18 cellular contexts compared by ENCODE assay signal in genomic region chr13:99388334-99388923, GRCh38.
DNase-seq lines count a peak whose midpoint lies in the region; ATAC-seq, FAIRE-seq and TF ChIP-seq lines count a peak whose summit lies in the region.
"Had no signal": no experiment of that assay in that cellular context is flagged by ENCODE, and none has a peak within 500 bp of the region (broad histone marks: within the 10 kb centered on the region; RNA-seq: fewer than 3 reads in every experiment).

No MANE protein-coding gene starts in this region.

- H3K9me3 ChIP-seq in kidney (ENCODE audit: control insufficient read depth in 1 of 2, low read length in 2 of 2) (no peaks in the 10 kb centered on the region), OCI-LY7 (ENCODE audit: low read length) (no peaks in the 10 kb centered on the region)

- H3K27ac Mint-ChIP-seq in activated CD8-positive, alpha-beta T cell treated with anti-CD3 and anti-CD28 coated beads, Interleukin-2, amount 10 ng/mL, durations not matched to agents 7 days and 5 days, result peak overlapping the region; percentile 46
- H3K27ac Mint-ChIP-seq: mesothelial cell of epicardium had no signal

- no peak overlapping the region for H3K9ac ChIP-seq in kidney (ENCODE audit: low read length in 2 of 2)

- CTCF ChIA-PET in activated CD8-positive, alpha-beta T cell treated with anti-CD3 and anti-CD28 coated beads, Interleukin-2, amount 10 ng/mL, durations not matched to agents 7 days and 5 days (lab: Charles Lee), result interaction anchor here (0.7 to 8.3 kb wide), 31 partner anchors 9 to 513 kb away, joined by 3 to 329 read pairs (median 7); no protein-coding TSS in a partner anchor
- CTCF ChIA-PET in OCI-LY7 (lab: Charles Lee; ENCODE audit: unreplicated experiment), result interaction anchor here (0.7 to 0.9 kb wide), 3 partner anchors 48 to 119 kb away, joined by 3 to 4 read pairs (median 4); no protein-coding TSS in a partner anchor

- peaks cover 8 to 12% of the 10 kb centered on the region in 2 donors for H3K36me3 ChIP-seq in kidney (ENCODE audit: control insufficient read depth in 1 of 2, insufficient read depth in 2 of 2, low read length in 2 of 2)
- peaks cover 13% of the 10 kb centered on the region; the same call in 1 of the 2 replicates for H3K36me3 ChIP-seq in OCI-LY7 (ENCODE audit: insufficient read depth, low read length)

- ATAC-seq in Right ventricle myocardium superior (ENCODE audit: poor library complexity), result no peak
- ATAC-seq in activated CD8-positive, alpha-beta T cell treated with anti-CD3 and anti-CD28 coated beads, Interleukin-2, amount 10 ng/mL, durations not matched to agents 7 days and 5 days, result no peak
- ATAC-seq: left cardiac atrium, right cardiac atrium had no signal

- H3K4me3 ChIP-seq in kidney (ENCODE audit: low read length in 2 of 2) (no peak overlapping the region), OCI-LY7 (ENCODE audit: low read depth, low read length, poor library complexity, severe bottlenecking) (no peak overlapping the region)

- no peak overlapping the region for H2AFZ ChIP-seq in OCI-LY7 (ENCODE audit: low read length)

- H3K27me3 Mint-ChIP-seq in activated CD8-positive, alpha-beta T cell treated with anti-CD3 and anti-CD28 coated beads, Interleukin-2, amount 10 ng/mL, durations not matched to agents 7 days and 5 days (ENCODE audit: low read depth), result no peaks in the 10 kb centered on the region

- no peaks in the 10 kb centered on the region for H4K20me1 ChIP-seq in OCI-LY7 (ENCODE audit: insufficient read depth, low read length)

- no TSS peak for BruUV-seq in OCI-LY7 (replicated peaks; lab: Mats Ljungman, UMichigan)

- peak; percentile 67 for DNase-seq in cardiac septum (ENCODE audit: low spot score)
- no peak for DNase-seq in Right ventricle myocardium superior
- peak; percentile 19 for DNase-seq in activated CD8-positive, alpha-beta T cell treated with anti-CD3 and anti-CD28 coated beads, Interleukin-2, amount 10 ng/mL, durations not matched to agents 7 days and 5 days
- peak; percentile 50 for DNase-seq in kidney
- no peak for DNase-seq in OCI-LY7 (ENCODE audit: low spot score)
- DNase-seq in effector CD4-positive, alpha-beta T cell, result no peak
- no peak for DNase-seq in DMS53 treated with DMSO at 0.1 percent for 48 hours (lab: John Stamatoyannopoulos, UW; ENCODE audit: unreplicated experiment)
- DNase-seq: aorta, Calu3, foreskin melanocyte, left cardiac atrium, NCI-H1694, NCI-H345, right cardiac atrium had no signal

- POLR2A ChIA-PET in activated CD8-positive, alpha-beta T cell treated with anti-CD3 and anti-CD28 coated beads, Interleukin-2, amount 10 ng/mL, durations not matched to agents 7 days and 5 days (lab: Charles Lee), result interaction anchor here (1.0 kb wide), 1 partner anchor 33 kb away, joined by 3 read pairs; no protein-coding TSS in a partner anchor
- POLR2A ChIA-PET in OCI-LY7 (lab: Charles Lee), result interaction anchor here (1.0 kb wide), 1 partner anchor 47 kb away, joined by 3 read pairs; no protein-coding TSS in a partner anchor

- H3K79me2 ChIP-seq in OCI-LY7 (ENCODE audit: insufficient read depth, low read depth, low read length), result no peaks in the 10 kb centered on the region

- H3K4me1 ChIP-seq in kidney (ENCODE audit: control insufficient read depth in 1 of 2, insufficient read depth in 1 of 2, low read depth in 1 of 2, low read length in 2 of 2) (peaks cover 0 to 2% of the 10 kb centered on the region in 2 donors), OCI-LY7 (ENCODE audit: insufficient read depth, low read length, poor library complexity, severe bottlenecking) (peaks cover 3% of the 10 kb centered on the region)

- no peak overlapping the region for H3K4me3 Mint-ChIP-seq in activated CD8-positive, alpha-beta T cell treated with anti-CD3 and anti-CD28 coated beads, Interleukin-2, amount 10 ng/mL, durations not matched to agents 7 days and 5 days
- H3K4me3 Mint-ChIP-seq: mesothelial cell of epicardium had no signal

- TF ChIP-seq CTCF in kidney (IDR thresholded peaks at IDR 0.05; ENCODE audit: borderline replicate concordance, extremely low read depth, insufficient read depth) (no peak), OCI-LY7 (conservative IDR thresholded peaks at IDR 0.05; ENCODE audit: low read length) (no peak)

- H3K9me3 Mint-ChIP-seq in activated CD8-positive, alpha-beta T cell treated with anti-CD3 and anti-CD28 coated beads, Interleukin-2, amount 10 ng/mL, durations not matched to agents 7 days and 5 days (ENCODE audit: insufficient read depth), result no peaks in the 10 kb centered on the region
- H3K9me3 Mint-ChIP-seq: mesothelial cell of epicardium had no signal

- H3K36me3 Mint-ChIP-seq in activated CD8-positive, alpha-beta T cell treated with anti-CD3 and anti-CD28 coated beads, Interleukin-2, amount 10 ng/mL, durations not matched to agents 7 days and 5 days (ENCODE audit: low read depth), result peaks cover 24% of the 10 kb centered on the region

- no peak overlapping the region for H3K4me2 ChIP-seq in OCI-LY7 (ENCODE audit: low read length)

- H3K27ac ChIP-seq in kidney (ENCODE audit: low read depth in 2 of 2, low read length in 2 of 2), result no peak overlapping the region
- no peak overlapping the region for H3K27ac ChIP-seq in OCI-LY7 (ENCODE audit: low read depth, low read length, poor library complexity, severe bottlenecking)
- H3K27ac ChIP-seq: VCaP had no signal

- H3K4me1 Mint-ChIP-seq in activated CD8-positive, alpha-beta T cell treated with anti-CD3 and anti-CD28 coated beads, Interleukin-2, amount 10 ng/mL, durations not matched to agents 7 days and 5 days (ENCODE audit: low read depth), result peaks cover 51% of the 10 kb centered on the region
- H3K4me1 Mint-ChIP-seq: mesothelial cell of epicardium had no signal

- intact Hi-C loops in cardiac septum (cut with DNase I) (no loop called here), Right ventricle myocardium superior (cut with DNase I) (no loop called here), kidney (cut with DNase I) (no loop called here), OCI-LY7 (cut with micrococcal nuclease; ENCODE audit: unreplicated experiment) (loop anchor here (5.0 kb wide), 2 partner anchors 121 to 211 kb away; no protein-coding TSS in a partner anchor)

- H3K9me2 ChIP-seq in OCI-LY7 (ENCODE audit: insufficient read depth, low read length), result no peaks in the 10 kb centered on the region

- FAIRE-seq in kidney (lab: Jason Lieb, UNC), result no peak
- FAIRE-seq: endothelial cell of umbilical vein, G401.6 had no signal

Comparison
In these comparisons a context has a peak if more than half of its experiments do, and no peak if none do; other contexts are left out.
1. DNase-seq: peak in cardiac septum (single experiment), activated CD8-positive, alpha-beta T cell treated with anti-CD3 and anti-CD28 coated beads, Interleukin-2, amount 10 ng/mL, durations not matched to agents 7 days and 5 days (single experiment) and kidney (single experiment); none in Right ventricle myocardium superior (single experiment), OCI-LY7 (single experiment), effector CD4-positive, alpha-beta T cell (single experiment) and DMS53 treated with DMSO at 0.1 percent for 48 hours (single experiment).